Comparison of ENCODE assay signal across 8 cellular contexts in the genomic region with DNA sequence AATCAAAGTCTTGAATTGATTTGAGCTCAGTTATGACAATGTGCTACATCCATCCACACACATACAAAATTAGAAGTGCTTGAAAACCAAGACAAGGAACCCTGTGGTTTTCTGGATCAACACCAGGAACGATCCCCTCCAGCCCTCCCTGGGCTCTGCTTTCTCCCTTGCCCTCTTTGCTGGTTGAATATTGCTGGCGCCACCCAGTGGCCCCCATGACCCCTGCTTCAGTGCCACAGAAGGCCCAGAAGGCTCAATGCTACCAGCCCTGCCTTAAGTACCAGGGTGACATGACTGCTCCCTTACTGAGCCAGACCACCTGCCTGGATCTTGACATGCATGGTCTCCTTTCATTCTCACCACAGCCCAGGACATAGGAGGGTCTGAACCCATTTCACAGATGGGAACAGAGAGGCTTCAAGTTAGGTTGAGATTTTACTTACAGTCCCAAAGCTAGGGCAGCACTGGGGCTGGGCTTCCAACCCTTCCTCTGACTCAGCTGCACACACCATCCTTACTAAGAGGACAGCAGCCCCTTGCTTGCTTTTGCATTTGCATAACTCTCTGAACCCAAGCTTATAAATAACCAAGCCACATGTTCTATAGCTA. TPM values are rescaled to one million over a fixed set of nuclear protein-coding genes. Genes with fewer than 3 reads are reported as not detected.
DNase-seq lines count a peak whose midpoint lies in the region; ATAC-seq and TF ChIP-seq lines count a peak whose summit lies in the region.

No MANE protein-coding gene starts in this region.

- H3K79me2 ChIP-seq in osteoblast (ENCODE audit: insufficient read depth, low read length), result no peaks in the 10 kb centered on the region

- peaks cover 3% of the 10 kb centered on the region for H3K4me1 ChIP-seq in osteoblast (ENCODE audit: insufficient read depth, low read length)

- peak; percentile 54 for TF ChIP-seq CTCF in fibroblast of mammary gland (conservative IDR thresholded peaks at IDR 0.05; ENCODE audit: control insufficient read depth, insufficient read depth, low read depth, low read length)
- TF ChIP-seq CTCF in osteoblast (IDR thresholded peaks at IDR 0.05; ENCODE audit: extremely low read depth, low read depth, low read length), result peak; percentile 77

- ATAC-seq in GM18870 (IDR thresholded peaks at IDR 0.05; ENCODE audit: unreplicated experiment) (peak; percentile 74), HG02973 (IDR thresholded peaks at IDR 0.05; ENCODE audit: unreplicated experiment) (peak; percentile 69)

- peaks cover 8% of the 10 kb centered on the region for H3K4me1 Mint-ChIP-seq in activated CD4-positive, alpha-beta T cell treated with anti-CD3 and anti-CD28 coated beads, Interleukin-2, amount 10 ng/mL, durations not matched to agents 24 days and 14 days

- no peaks in the 10 kb centered on the region for H3K9me3 Mint-ChIP-seq in activated CD4-positive, alpha-beta T cell treated with anti-CD3 and anti-CD28 coated beads, Interleukin-2, amount 10 ng/mL, durations not matched to agents 24 days and 14 days

- no peak overlapping the region for H3K27ac Mint-ChIP-seq in activated CD4-positive, alpha-beta T cell treated with anti-CD3 and anti-CD28 coated beads, Interleukin-2, amount 10 ng/mL, durations not matched to agents 24 days and 14 days

- H4K20me1 ChIP-seq in osteoblast (ENCODE audit: insufficient read depth, low read length), result no peaks in the 10 kb centered on the region

- no peak overlapping the region for H3K4me3 Mint-ChIP-seq in activated CD4-positive, alpha-beta T cell treated with anti-CD3 and anti-CD28 coated beads, Interleukin-2, amount 10 ng/mL, durations not matched to agents 24 days and 14 days

- H3K27ac ChIP-seq in osteoblast (ENCODE audit: low read depth, low read length), result no peak overlapping the region

- H3K27me3 ChIP-seq in osteoblast (ENCODE audit: insufficient read depth, low read length), result no peaks in the 10 kb centered on the region

- H3K9me3 ChIP-seq in osteoblast (ENCODE audit: low read depth, low read length), result no peaks in the 10 kb centered on the region

- no peaks in the 10 kb centered on the region for H3K36me3 Mint-ChIP-seq in activated CD4-positive, alpha-beta T cell treated with anti-CD3 and anti-CD28 coated beads, Interleukin-2, amount 10 ng/mL, durations not matched to agents 24 days and 14 days (ENCODE audit: low read depth)

- H2AFZ ChIP-seq in osteoblast (ENCODE audit: low read length), result peak overlapping the region; percentile 41

- H3K27me3 Mint-ChIP-seq in activated CD4-positive, alpha-beta T cell treated with anti-CD3 and anti-CD28 coated beads, Interleukin-2, amount 10 ng/mL, durations not matched to agents 24 days and 14 days, result peaks cover 2% of the 10 kb centered on the region

- no peaks in the 10 kb centered on the region for H3K36me3 ChIP-seq in osteoblast (ENCODE audit: insufficient read depth, low read length)

- peak overlapping the region; percentile 51 for H3K4me2 ChIP-seq in osteoblast (ENCODE audit: insufficient read depth, low read length)

- intact Hi-C loops in activated CD4-positive, alpha-beta T cell treated with anti-CD3 and anti-CD28 coated beads, Interleukin-2, amount 10 ng/mL, durations not matched to agents 24 days and 14 days (cut with micrococcal nuclease), result loop anchor here (1.0 kb wide), 1 partner anchor 15 kb away; the partner anchor contains the start of gene IL12A

- H3K4me3 ChIP-seq in fibroblast of mammary gland (ENCODE audit: control insufficient read depth, low read depth, low read length) (no peak overlapping the region), osteoblast (ENCODE audit: insufficient read depth, low read length) (no peak overlapping the region)

- DNase-seq in COR-L47 (lab: John Stamatoyannopoulos, UW) (peak; percentile 66), NCI-H146 treated with DMSO at 0.1 percent for 48 hours (lab: John Stamatoyannopoulos, UW; ENCODE audit: unreplicated experiment) (peak; percentile 44), fibroblast of mammary gland (ENCODE audit: low read depth) (peak; percentile 54), osteoblast (ENCODE audit: insufficient read length, low spot score, missing footprints) (peak; percentile 80), epidermal melanocyte (ENCODE audit: insufficient read length, low spot score) (no peak)
- DNase-seq in activated CD4-positive, alpha-beta T cell treated with anti-CD3 and anti-CD28 coated beads, Interleukin-2, amount 10 ng/mL, durations not matched to agents 24 days and 14 days, result peak; percentile 79

RNA-seq across cellular contexts. Expression of gene IL12A, which starts 15.0 kb away (rescaled TPM):
- total RNA-seq in activated CD4-positive, alpha-beta T cell treated with anti-CD3 and anti-CD28 coated beads, Interleukin-2, amount 10 ng/mL, durations not matched to agents 24 days and 14 days, result 0.21 and 0.59 TPM in 2 replicates
- 3.2 and 4.7 TPM in 2 replicates for total RNA-seq in osteoblast
